ENCODE assay signal across 2 cellular contexts in genomic region chr6:3305216-3305565, GRCh38.
TF ChIP-seq lines count a peak whose summit lies in the region.

No MANE protein-coding gene starts in this region.

TF ChIP-seq in WTC11, 78 proteins besides CTCF, POLR2A, EP300 and RAD21:
- TF ChIP-seq FOXJ3 (CRISPR knock-in tag; IDR thresholded peaks at IDR 0.05; ENCODE audit: borderline replicate concordance) (no peak), HMGA2 (CRISPR knock-in tag; IDR thresholded peaks at IDR 0.05) (no peak), MYBL2 (CRISPR knock-in tag; IDR thresholded peaks at IDR 0.05) (no peak), TEAD4 (CRISPR knock-in tag; IDR thresholded peaks at IDR 0.05) (no peak), NFYB (CRISPR knock-in tag; conservative IDR thresholded peaks at IDR 0.05; ENCODE audit: low read depth) (no peak), PREB (CRISPR knock-in tag; IDR thresholded peaks at IDR 0.05; ENCODE audit: borderline replicate concordance) (no peak), JAZF1 (CRISPR knock-in tag; IDR thresholded peaks at IDR 0.05) (no peak), RORB (CRISPR knock-in tag; IDR thresholded peaks at IDR 0.05) (no peak), SMAD4 (CRISPR knock-in tag; IDR thresholded peaks at IDR 0.05) (no peak), ZNF232 (CRISPR knock-in tag; IDR thresholded peaks at IDR 0.05) (no peak), ZNF396 (CRISPR knock-in tag; IDR thresholded peaks at IDR 0.05; ENCODE audit: borderline replicate concordance) (no peak), GABPB1 (CRISPR knock-in tag; IDR thresholded peaks at IDR 0.05) (no peak), ZNF281 (CRISPR knock-in tag; IDR thresholded peaks at IDR 0.05) (no peak), SMAD3 (CRISPR knock-in tag; IDR thresholded peaks at IDR 0.05; ENCODE audit: borderline replicate concordance) (no peak), OVOL2 (CRISPR knock-in tag; IDR thresholded peaks at IDR 0.05; ENCODE audit: borderline replicate concordance) (no peak), CBFB (CRISPR knock-in tag; IDR thresholded peaks at IDR 0.05; ENCODE audit: low read depth) (no peak), GRHL2 (CRISPR knock-in tag; IDR thresholded peaks at IDR 0.05; ENCODE audit: insufficient replicate concordance, severe bottlenecking) (no peak), IRF1 (CRISPR knock-in tag; IDR thresholded peaks at IDR 0.05) (no peak), CREM (CRISPR knock-in tag; IDR thresholded peaks at IDR 0.05) (no peak)

TF ChIP-seq in H1, 55 proteins besides CTCF, POLR2A, EP300 and RAD21:
- no peak for TF ChIP-seq EGR1 (IDR thresholded peaks at IDR 0.05; ENCODE audit: borderline replicate concordance, low read depth, low read length)
- no peak for TF ChIP-seq PHF8 (conservative IDR thresholded peaks at IDR 0.05; ENCODE audit: low read depth, low read length)
- no peak for TF ChIP-seq CHD2 (IDR thresholded peaks at IDR 0.05; ENCODE audit: low read length)
- no peak for TF ChIP-seq JUN (IDR thresholded peaks at IDR 0.05; ENCODE audit: low read depth, low read length)
- no peak for TF ChIP-seq ATF3 (IDR thresholded peaks at IDR 0.05; ENCODE audit: insufficient read depth, low read depth, low read length)
- TF ChIP-seq SP2 (IDR thresholded peaks at IDR 0.05; ENCODE audit: low read length) = no peak
- TF ChIP-seq SIX5 (IDR thresholded peaks at IDR 0.05; ENCODE audit: low read depth, low read length) = no peak
- no peak for TF ChIP-seq MAFK (IDR thresholded peaks at IDR 0.05; ENCODE audit: low read depth, low read length)
- no peak for TF ChIP-seq USF2 (IDR thresholded peaks at IDR 0.05; ENCODE audit: low read length)
